12 cellular contexts compared by ENCODE assay signal in genomic region chr5:172686539-172687390, GRCh38.
"Had no signal": no experiment of that assay in that cellular context is flagged by ENCODE, and none has a peak within 500 bp of the region (broad histone marks: within the 10 kb centered on the region; RNA-seq: fewer than 3 reads in every experiment).

No MANE protein-coding gene starts in this region.

- ATAC-seq: activated CD4-positive, alpha-beta T cell treated with anti-CD3 and anti-CD28 coated beads for 36 hours; activated CD8-positive, alpha-beta T cell treated with anti-CD3 and anti-CD28 coated beads for 36 hours; activated T-cell treated with anti-CD3 and anti-CD28 coated beads, Interleukin-2, amount 50 U/mL, for 72 hours; natural killer cell; sciatic nerve had no signal

- DNase-seq: activated CD4-positive, alpha-beta T cell treated with anti-CD3 and anti-CD28 coated beads for 36 hours; activated CD8-positive, alpha-beta memory T cell treated with anti-CD3 and anti-CD28 coated beads, Interleukin-2, amount 50 U/mL, for 4 hours; activated CD8-positive, alpha-beta T cell treated with anti-CD3 and anti-CD28 coated beads for 36 hours; activated gamma-delta T cell treated with Interleukin-2 at 50 U/mL for 16 hours; activated naive CD8-positive, alpha-beta T cell treated with anti-CD3 and anti-CD28 coated beads for 36 hours; activated T-cell treated with anti-CD3 and anti-CD28 coated beads, Interleukin-2, amount 50 U/mL, for 72 hours; hippocampal formation; natural killer cell; stimulated activated CD4-positive, alpha-beta T cell treated with anti-CD3 and anti-CD28 coated beads, Interleukin-4, amount 100 ng/mL, for 24 hours; T-helper 9 cell had no signal

- FAIRE-seq: frontal cortex had no signal
